15 cellular contexts compared by ENCODE assay signal in genomic region chr11:62925308-62925707, GRCh38. TPM values are rescaled to one million over a fixed set of nuclear protein-coding genes. Genes with fewer than 3 reads are reported as not detected.
DNase-seq lines count a peak whose midpoint lies in the region; ATAC-seq and TF ChIP-seq lines count a peak whose summit lies in the region.
"Had no signal": no experiment of that assay in that cellular context is flagged by ENCODE, and none has a peak within 500 bp of the region (broad histone marks: within the 10 kb centered on the region; RNA-seq: fewer than 3 reads in every experiment).

No MANE protein-coding gene starts in this region.

- TF ChIP-seq POLR2A in spleen (IDR thresholded peaks at IDR 0.05) (no peak), lower leg skin (IDR thresholded peaks at IDR 0.05) (no peak)

- H3K36me3 Mint-ChIP-seq in activated T-cell treated with anti-CD3 and anti-CD28 coated beads, Interleukin-2, amount 50 U/mL, for 72 hours (ENCODE audit: insufficient read depth in 2 of 2), result no peaks in the 10 kb centered on the region
- no peaks in the 10 kb centered on the region for H3K36me3 Mint-ChIP-seq in activated naive CD8-positive, alpha-beta T cell
- H3K36me3 Mint-ChIP-seq in immature natural killer cell, result no peaks in the 10 kb centered on the region
- H3K36me3 Mint-ChIP-seq: IgD-negative memory B cell had no signal

- no peaks in the 10 kb centered on the region for H3K9me3 ChIP-seq in spleen

- peaks cover 74% of the 10 kb centered on the region for H3K27me3 Mint-ChIP-seq in activated T-cell treated with anti-CD3 and anti-CD28 coated beads, Interleukin-2, amount 50 U/mL, for 72 hours (ENCODE audit: low read depth)
- H3K27me3 Mint-ChIP-seq in activated naive CD8-positive, alpha-beta T cell, result peaks cover 34% of the 10 kb centered on the region
- peaks cover 12 to 49% (median 25%) of the 10 kb centered on the region in 3 donors for H3K27me3 Mint-ChIP-seq in immature natural killer cell (ENCODE audit: low read depth in 3 of 3)

- peak overlapping the region in 5 of 8 donors; percentile 13 to 63 (median 29) for H3K4me3 ChIP-seq in spleen
- no peak overlapping the region for H3K4me3 ChIP-seq in lower leg skin (ENCODE audit: low read depth, poor library complexity, severe bottlenecking)

- H3K4me1 Mint-ChIP-seq in activated T-cell treated with anti-CD3 and anti-CD28 coated beads, Interleukin-2, amount 50 U/mL, for 72 hours (ENCODE audit: low read depth), result peaks cover 38% of the 10 kb centered on the region
- H3K4me1 Mint-ChIP-seq in activated naive CD8-positive, alpha-beta T cell (ENCODE audit: low read depth), result peaks cover 30% of the 10 kb centered on the region
- peaks cover 14 to 23% of the 10 kb centered on the region in 2 donors for H3K4me1 Mint-ChIP-seq in immature natural killer cell

- TF ChIP-seq CTCF in spleen (IDR thresholded peaks at IDR 0.05 in 8 of 11, conservative IDR thresholded peaks at IDR 0.05 in 3 of 11), result no peak
- no peak for TF ChIP-seq CTCF in lower leg skin (IDR thresholded peaks at IDR 0.05)

- peaks cover 16 to 51% (median 33%) of the 10 kb centered on the region in 6 donors for H3K4me1 ChIP-seq in spleen

- peaks cover 4 to 100% (median 63%) of the 10 kb centered on the region in 7 donors for H3K27me3 ChIP-seq in spleen (replicated peaks in 1 of 7)

- intact Hi-C loops in spleen (cut with DNase I; ENCODE audit: low total_unique reads), result no loop called here
- intact Hi-C loops in lower leg skin (cut with DNase I; ENCODE audit: low total_unique reads), result no loop called here

- no peak overlapping the region for H3K27ac ChIP-seq in spleen

- H3K27ac Mint-ChIP-seq in activated T-cell treated with anti-CD3 and anti-CD28 coated beads, Interleukin-2, amount 50 U/mL, for 72 hours, result no peak overlapping the region
- H3K27ac Mint-ChIP-seq in activated naive CD8-positive, alpha-beta T cell, result no peak overlapping the region
- H3K27ac Mint-ChIP-seq in immature natural killer cell, result no peak overlapping the region

- WGBS in spleen, 5 donors, result 20 to 53% (median 29%) methylated on average over 14 of the region's 14 CpGs
- WGBS in lower leg skin, 2 donors, result 72 to 77% methylated on average over 14 of the region's 14 CpGs

- H3K36me3 ChIP-seq in spleen, result no peaks in the 10 kb centered on the region

- H3K4me3 Mint-ChIP-seq in activated T-cell treated with anti-CD3 and anti-CD28 coated beads, Interleukin-2, amount 50 U/mL, for 72 hours, result peak overlapping the region; percentile 69
- peak overlapping the region; percentile 73 for H3K4me3 Mint-ChIP-seq in activated naive CD8-positive, alpha-beta T cell
- peak overlapping the region; percentile 10 to 62 (median 36) for H3K4me3 Mint-ChIP-seq in immature natural killer cell

- no peaks in the 10 kb centered on the region for H3K9me3 Mint-ChIP-seq in activated T-cell treated with anti-CD3 and anti-CD28 coated beads, Interleukin-2, amount 50 U/mL, for 72 hours
- no peaks in the 10 kb centered on the region for H3K9me3 Mint-ChIP-seq in activated naive CD8-positive, alpha-beta T cell (ENCODE audit: low read depth)
- H3K9me3 Mint-ChIP-seq in immature natural killer cell, result no peaks in the 10 kb centered on the region
- H3K9me3 Mint-ChIP-seq: IgD-negative memory B cell had no signal

- no peak for DNase-seq in activated T-cell treated with anti-CD3 and anti-CD28 coated beads, Interleukin-2, amount 50 U/mL, for 72 hours
- DNase-seq in activated T-cell treated with anti-CD3 and anti-CD28 coated beads, Interleukin-2, amount 50 U/mL, for 48 hours, result no peak
- no peak for DNase-seq in immature natural killer cell
- DNase-seq in spleen, result no peak
- DNase-seq in lower leg skin (ENCODE audit: low spot score in 2 of 2), result no peak
- DNase-seq in NCI-H345 (lab: John Stamatoyannopoulos, UW), result no peak
- no peak for DNase-seq in NCI-H510A treated with DMSO at 0.1 percent for 48 hours (lab: John Stamatoyannopoulos, UW)
- DNase-seq: activated CD4-positive, alpha-beta T cell treated with anti-CD3 and anti-CD28 coated beads for 1 hour; DMS79; NCI-H1694 treated with DMSO at 0.1 percent for 48 hours; small intestine had no signal

- no peak for ATAC-seq in activated T-cell treated with anti-CD3 and anti-CD28 coated beads, Interleukin-2, amount 50 U/mL, for 72 hours (replicated peaks in 1 of 2)
- ATAC-seq: SK-N-SH treated with all-trans-retinoic acid at 6 μM for 48 hours had no signal

RNA-seq across cellular contexts. Expression of gene CHRM1, which starts 4.1 kb away (rescaled TPM):
- not detected for total RNA-seq in activated T-cell treated with anti-CD3 and anti-CD28 coated beads, Interleukin-2, amount 50 U/mL, for 72 hours
- polyA plus RNA-seq in immature natural killer cell, result not detected
- not detected for total RNA-seq in spleen
- polyA plus RNA-seq in spleen, result not detected
- 1 to 10 TPM; 1.5 to 7.6 (median 4.5) TPM for total RNA-seq in lower leg skin
- polyA plus RNA-seq: IgD-negative memory B cell had no signal

RNA-seq across cellular contexts. Expression of gene SLC3A2, which starts 44.6 kb away (rescaled TPM):
- 100 to 1,000 TPM; 730 to 898 TPM for total RNA-seq in activated T-cell treated with anti-CD3 and anti-CD28 coated beads, Interleukin-2, amount 50 U/mL, for 72 hours
- polyA plus RNA-seq in immature natural killer cell (100 to 1,000 TPM; 134 to 162 (median 156) TPM), spleen (10 to 100 TPM; 48.7 to 58.4 (median 52.8) TPM)
- total RNA-seq in spleen (100 to 1,000 TPM; 102 to 138 (median 114) TPM), lower leg skin (100 to 1,000 TPM; 175 to 190 (median 187) TPM)

RNA-seq across cellular contexts. Expression of gene SLC22A6, which starts 59.5 kb away (rescaled TPM):
- not detected for total RNA-seq in activated T-cell treated with anti-CD3 and anti-CD28 coated beads, Interleukin-2, amount 50 U/mL, for 72 hours
- polyA plus RNA-seq in immature natural killer cell (not detected), spleen (not detected)
- total RNA-seq in spleen (not detected), lower leg skin (not detected)
- total RNA-seq: mucosa of gallbladder had no signal
- polyA plus RNA-seq: IgD-negative memory B cell, small intestine had no signal
